8 cellular contexts compared by ENCODE assay signal in genomic region chr17:48611681-48612455, GRCh38. TPM values are rescaled to one million over a fixed set of nuclear protein-coding genes. Genes with fewer than 3 reads are reported as not detected.
DNase-seq lines count a peak whose midpoint lies in the region; ATAC-seq and TF ChIP-seq lines count a peak whose summit lies in the region.

No MANE protein-coding gene starts in this region.

- WGBS in psoas muscle, 3 donors: 2 to 7% (median 7%) methylated on average over 25 to 36 of the region's 36 CpGs

- CTCF ChIA-PET in GM10248 (lab: Yijun Ruan, JAX): interaction anchor here (1.6 to 2.6 kb wide), 2 partner anchors 10 to 24 kb away, joined by 10 to 11 read pairs; no protein-coding TSS in a partner anchor

- ATAC-seq in psoas muscle: no peak

- peak overlapping the region; percentile 30 for H3K27ac ChIP-seq in psoas muscle

- no peak for TF ChIP-seq CTCF in astrocyte of the spinal cord (IDR thresholded peaks at IDR 0.05; ENCODE audit: low read depth, low read length)
- TF ChIP-seq CTCF in psoas muscle (IDR thresholded peaks at IDR 0.05): no peak
- no peak for TF ChIP-seq CTCF in GM10248 (IDR thresholded peaks at IDR 0.05; ENCODE audit: control extremely low read depth, extremely low read depth, low read depth, missing control alignments)

- POLR2A ChIA-PET in GM10248 (lab: Yijun Ruan, JAX): no interaction called here

- in situ Hi-C loops in astrocyte of the spinal cord (cut with HindIII; ENCODE audit: low sequenced_read_pairs): no loop called here

- intact Hi-C loops in psoas muscle (cut with DNase I): no loop called here

- H3K27me3 ChIP-seq in psoas muscle (ENCODE audit: insufficient read depth in 3 of 3, low read length in 2 of 3): peaks cover 0 to 99% (median 65%) of the 10 kb centered on the region in 3 donors

- H3K4me1 ChIP-seq in psoas muscle: peaks cover 17% of the 10 kb centered on the region

- H3K9me3 ChIP-seq in psoas muscle: no peaks in the 10 kb centered on the region

- DNase-seq in GM04504 (ENCODE audit: low read depth) (peak; percentile 28), NCI-H1694 (lab: John Stamatoyannopoulos, UW) (peak; percentile 41), astrocyte of the spinal cord (ENCODE audit: low read depth, low spot score) (peak; percentile 61), psoas muscle (no peak), mucosa of gallbladder (ENCODE audit: low spot score) (no peak), SKM-1 treated with dmso at 0.1 percent for 144 hours (lab: John Stamatoyannopoulos, UW; ENCODE audit: unreplicated experiment) (no peak), DMS114 treated with DMSO at 0.1 percent for 48 hours (lab: John Stamatoyannopoulos, UW; ENCODE audit: unreplicated experiment) (no peak), GM10248 (ENCODE audit: extremely low spot score) (no peak)

- peak overlapping the region; percentile 75 for H3K4me3 ChIP-seq in astrocyte of the spinal cord (ENCODE audit: low read depth, low read length)
- H3K4me3 ChIP-seq in psoas muscle: peak overlapping the region; percentile 77

- H3K36me3 ChIP-seq in psoas muscle (ENCODE audit: insufficient read depth in 1 of 2, low read depth in 1 of 2): no peaks in the 10 kb centered on the region

RNA-seq across cellular contexts. Expression of gene HOXB7, which starts 1.1 kb away (rescaled TPM):
- 1 to 10 TPM in 3 of 4 donors, under 1 TPM in 1; 0.85 to 2.0 (median 1.2) TPM for total RNA-seq in psoas muscle
- 1 to 10 TPM; 1.6 to 3.0 (median 2.8) TPM for polyA plus RNA-seq in psoas muscle
- total RNA-seq in mucosa of gallbladder: 0.92 TPM

RNA-seq across cellular contexts. Expression of gene HOXB8, which starts 3.2 kb away (rescaled TPM):
- total RNA-seq in psoas muscle: not detected
- polyA plus RNA-seq in psoas muscle: under 1 TPM; 0.05 to 0.10 (median 0.08) TPM
- not detected for total RNA-seq in mucosa of gallbladder

RNA-seq across cellular contexts. Expression of gene HOXB6, which starts 7.1 kb away (rescaled TPM):
- total RNA-seq in psoas muscle (1 to 10 TPM in 2 of 4 donors, under 1 TPM in 2; 0.66 to 3.3 (median 1.2) TPM), mucosa of gallbladder (2.0 TPM)
- polyA plus RNA-seq in psoas muscle: 1 to 10 TPM in 2 of 3 donors, under 1 TPM in 1; 0.80 to 1.6 (median 1.2) TPM

RNA-seq across cellular contexts. Expression of gene HOXB9, which starts 14.3 kb away (rescaled TPM):
- not detected for total RNA-seq in psoas muscle
- under 1 TPM; 0.01 to 0.10 (median 0.03) TPM for polyA plus RNA-seq in psoas muscle
- 0.26 TPM for total RNA-seq in mucosa of gallbladder

RNA-seq across cellular contexts. Expression of gene HOXB5, which starts 18.3 kb away (rescaled TPM):
- total RNA-seq in psoas muscle (under 1 TPM in 3 of 4 donors, not detected in 1; 0.17 to 0.71 (median 0.24) TPM), mucosa of gallbladder (0.49 TPM)
- under 1 TPM; 0.03 to 0.30 (median 0.17) TPM for polyA plus RNA-seq in psoas muscle

Comparison
In these comparisons a context has a peak if more than half of its experiments do, and no peak if none do; other contexts are left out.
1. DNase-seq: peak in GM04504 (single experiment), NCI-H1694 (single experiment) and astrocyte of the spinal cord (single experiment); none in psoas muscle (0 of 2), mucosa of gallbladder (single experiment), SKM-1 treated with dmso at 0.1 percent for 144 hours (single experiment), DMS114 treated with DMSO at 0.1 percent for 48 hours (single experiment) and GM10248 (single experiment).